In genomic region chr12:120711411-120711810, GRCh38 we compare ENCODE assay signal across 9 cellular contexts. TPM values are rescaled to one million over a fixed set of nuclear protein-coding genes. Genes with fewer than 3 reads are reported as not detected.
DNase-seq lines count a peak whose midpoint lies in the region; ATAC-seq, FAIRE-seq and TF ChIP-seq lines count a peak whose summit lies in the region.
"Had no signal": no experiment of that assay in that cellular context is flagged by ENCODE, and none has a peak within 500 bp of the region (broad histone marks: within the 10 kb centered on the region; RNA-seq: fewer than 3 reads in every experiment).

No MANE protein-coding gene starts in this region.

- TF ChIP-seq CTCF in DOHH2 (IDR thresholded peaks at IDR 0.05; ENCODE audit: low read depth, low read length, poor library complexity, severe bottlenecking) (no peak), OCI-LY3 (IDR thresholded peaks at IDR 0.05; ENCODE audit: low read depth, low read length) (no peak), epithelial cell of esophagus (IDR thresholded peaks at IDR 0.05; ENCODE audit: insufficient read depth, low read depth, low read length, missing control alignments) (no peak), pancreas (IDR thresholded peaks at IDR 0.05) (no peak), omental fat pad (IDR thresholded peaks at IDR 0.05) (no peak)

- DNase-seq in epithelial cell of esophagus (ENCODE audit: low read depth) = peak; percentile 21
- DNase-seq in pancreas = no peak
- DNase-seq in omental fat pad (ENCODE audit: low spot score) = no peak
- DNase-seq in HuH-7 (ENCODE audit: low spot score) = no peak
- no peak for DNase-seq in GOT3 (lab: John Stamatoyannopoulos, UW)
- no peak for DNase-seq in glomerular visceral epithelial cell (ENCODE audit: extremely low spot score)

- H4K20me1 ChIP-seq in DOHH2 (ENCODE audit: control insufficient read depth, insufficient read depth, low read depth, low read length) = no peaks in the 10 kb centered on the region
- 0 out of 2 replicates have a peak, but pooled peaks cover 5% of the 10 kb centered on the region for H4K20me1 ChIP-seq in OCI-LY3 (ENCODE audit: insufficient read depth, low read length)

- H3K4me1 ChIP-seq in DOHH2 (ENCODE audit: control insufficient read depth, low read length) (peaks cover 30% of the 10 kb centered on the region), OCI-LY3 (ENCODE audit: low read length) (peaks cover 13% of the 10 kb centered on the region), pancreas (peaks cover 0 to 3% (median 0%) of the 10 kb centered on the region in 3 donors)

- no peaks in the 10 kb centered on the region for H3K9me2 ChIP-seq in DOHH2 (replicated peaks; ENCODE audit: control insufficient read depth, low read length)

- H3K9ac ChIP-seq in OCI-LY3 (ENCODE audit: low read length) = peak overlapping the region; percentile 87

- H3K27me3 ChIP-seq in DOHH2 (ENCODE audit: control insufficient read depth, low read length) (no peaks in the 10 kb centered on the region), OCI-LY3 (ENCODE audit: low read depth, low read length) (no peaks in the 10 kb centered on the region), pancreas (no peaks in the 10 kb centered on the region)

- ATAC-seq in pancreas (no peak), omental fat pad (ENCODE audit: low FRiP score) (no peak)

- H3K27ac ChIP-seq in DOHH2 (ENCODE audit: low read depth, low read length) (no peak overlapping the region), OCI-LY3 (ENCODE audit: low read length) (no peak overlapping the region), pancreas (peak overlapping the region in 1 of 4 donors; percentile 42)

- peaks cover 17% of the 10 kb centered on the region for H3K79me2 ChIP-seq in DOHH2 (ENCODE audit: control insufficient read depth, low read length)
- H3K79me2 ChIP-seq in OCI-LY3 (ENCODE audit: low read length) = peaks cover 19% of the 10 kb centered on the region

- peak overlapping the region; percentile 94 for H3K4me2 ChIP-seq in DOHH2 (ENCODE audit: low read length)
- peak overlapping the region; percentile 89 for H3K4me2 ChIP-seq in OCI-LY3 (ENCODE audit: low read length)

- no peaks in the 10 kb centered on the region for H3K9me3 ChIP-seq in DOHH2 (ENCODE audit: control insufficient read depth, insufficient read depth, low read length)
- no peaks in the 10 kb centered on the region for H3K9me3 ChIP-seq in OCI-LY3 (ENCODE audit: insufficient read depth, low read length)
- no peaks in the 10 kb centered on the region for H3K9me3 ChIP-seq in pancreas

- H3K36me3 ChIP-seq in DOHH2 (ENCODE audit: control insufficient read depth, low read length) (peaks cover 40% of the 10 kb centered on the region), OCI-LY3 (replicated peaks; ENCODE audit: low read depth, low read length) (peaks cover 20% of the 10 kb centered on the region), pancreas (peaks cover 0 to 8% (median 6%) of the 10 kb centered on the region in 3 donors)

- intact Hi-C loops in pancreas (cut with DNase I) = loop anchor here in 2 of 3 donors (5.0 to 10.0 kb wide), 3 partner anchors 64 to 129 kb away; partner anchors contain the start of genes CABP1 (in 1 of the 2) and POP5 (in 1 of the 2)

- WGBS in pancreas, 2 donors = 21 to 23% methylated on average over 6 of the region's 6 CpGs

- peak overlapping the region; percentile 84 for H3K4me3 ChIP-seq in DOHH2 (ENCODE audit: low read length)
- peak overlapping the region; percentile 93 for H3K4me3 ChIP-seq in OCI-LY3 (ENCODE audit: low read length)
- peak overlapping the region; percentile 66 for H3K4me3 ChIP-seq in epithelial cell of esophagus (ENCODE audit: low read length)
- peak overlapping the region; percentile 85 to 97 (median 96) for H3K4me3 ChIP-seq in pancreas

- no peak overlapping the region for H2AFZ ChIP-seq in OCI-LY3 (ENCODE audit: low read depth, low read length)

- H3F3A ChIP-seq in DOHH2 (ENCODE audit: control insufficient read depth, insufficient read depth) = peaks cover 27% of the 10 kb centered on the region

- FAIRE-seq in pancreas (lab: Jason Lieb, UNC) = no peak
- FAIRE-seq: islet of Langerhans had no signal

RNA-seq across cellular contexts. Expression of gene UNC119B, which starts 1.2 kb away (rescaled TPM):
- total RNA-seq in pancreas = 10 to 100 TPM; 11.8 to 18.9 (median 15.3) TPM
- 10 to 100 TPM in 1 of 2 donors, 1 to 10 TPM in 1; 6.6 to 14.4 TPM for polyA plus RNA-seq in pancreas
- 10 to 100 TPM; 19.6 to 38.1 (median 21.8) TPM for total RNA-seq in omental fat pad

RNA-seq across cellular contexts. Expression of gene ACADS, which starts 14.2 kb away (rescaled TPM):
- 10 to 100 TPM; 15.2 to 22.8 (median 18.6) TPM for total RNA-seq in pancreas
- polyA plus RNA-seq in pancreas = 10 to 100 TPM; 50.9 to 59.2 TPM
- total RNA-seq in omental fat pad = 100 to 1,000 TPM in 2 of 4 donors, 10 to 100 TPM in 2; 57.4 to 147 (median 97.9) TPM

RNA-seq across cellular contexts. Expression of gene MLEC, which starts 24.5 kb away (rescaled TPM):
- total RNA-seq in pancreas (100 to 1,000 TPM in 3 of 6 donors, 10 to 100 TPM in 3; 66.8 to 124 (median 100) TPM), omental fat pad (100 to 1,000 TPM in 1 of 4 donors, 10 to 100 TPM in 3; 84.8 to 121 (median 91.7) TPM)
- 10 to 100 TPM; 25.8 to 33.6 TPM for polyA plus RNA-seq in pancreas
